In genomic region chr5:44225231-44226160, GRCh38 we compare ENCODE assay signal across 27 cellular contexts.
"Had no signal": no experiment of that assay in that cellular context is flagged by ENCODE, and none has a peak within 500 bp of the region (broad histone marks: within the 10 kb centered on the region; RNA-seq: fewer than 3 reads in every experiment).

No MANE protein-coding gene starts in this region.

- H3K9me3 ChIP-seq: neutrophil, psoas muscle, right lobe of liver, stomach, testis, upper lobe of left lung, vagina had no signal

- H3K79me2 ChIP-seq: parathyroid adenoma had no signal

- H2AFZ ChIP-seq: neural progenitor cell, parathyroid adenoma had no signal

- DNase-seq: hippocampal formation; left ventricle myocardium inferior; mesendoderm; naive B cell; natural killer cell; nephron progenitor cell; occipital lobe; psoas muscle; right lobe of liver; stimulated activated CD4-positive, alpha-beta T cell treated with anti-CD3 and anti-CD28 coated beads, Interleukin-12 subunit alpha, Interleukin-12 subunit beta, amount 100 ng/mL, for 4 hours; stimulated activated CD4-positive, alpha-beta T cell treated with anti-CD3 and anti-CD28 coated beads, Interleukin-15, amount 100 ng/mL, for 24 hours; stimulated activated CD4-positive, alpha-beta T cell treated with anti-CD3 and anti-CD28 coated beads, Interleukin-2, amount 100 ng/mL, for 24 hours; stimulated activated CD4-positive, alpha-beta T cell treated with anti-CD3 and anti-CD28 coated beads, Interleukin-4, amount 100 ng/mL, for 1 hour; stimulated activated naive B cell treated with anti-CD40 and anti-IgM and Interleukin-4, amounts not matched to agents 10 μg/mL and 1 μg/mL and 100 μg/mL, for 72 hours; stimulated activated naive CD8-positive, alpha-beta T cell treated with anti-CD3 and anti-CD28 coated beads, Interleukin-15, Interleukin-2, amounts not matched to agents 100 U/mL and 50 U/mL, for 24 hours; stomach; testis; thyroid gland; transverse colon; upper lobe of left lung had no signal

- H3K27ac ChIP-seq: left ventricle myocardium inferior, neural progenitor cell, neutrophil, parathyroid adenoma, psoas muscle, right lobe of liver, skin epidermis, stomach, testis, thyroid gland, transverse colon, upper lobe of left lung, vagina had no signal

- H3K4me2 ChIP-seq: neural progenitor cell had no signal

- H3K4me3 ChIP-seq: left ventricle myocardium inferior, lung, neural progenitor cell, psoas muscle, right lobe of liver, skin epidermis, stomach, testis, thyroid gland, transverse colon, upper lobe of left lung, vagina had no signal

- H3K4me1 ChIP-seq: left ventricle myocardium inferior, neural progenitor cell, parathyroid adenoma, psoas muscle, right lobe of liver, stomach, testis, thyroid gland, transverse colon, upper lobe of left lung had no signal

- H3K9ac ChIP-seq: neural progenitor cell, parathyroid adenoma had no signal

- FAIRE-seq: keratinocyte had no signal

- H3K27me3 ChIP-seq: neural progenitor cell, neutrophil, right lobe of liver, stomach, testis, thyroid gland, transverse colon, upper lobe of left lung, vagina had no signal

- H3K36me3 ChIP-seq: left ventricle myocardium inferior, neural progenitor cell, neutrophil, right lobe of liver, stomach, thyroid gland, transverse colon, upper lobe of left lung, vagina had no signal
